Comparison of ENCODE assay signal across 23 cellular contexts in genomic region chr22:24142831-24143230, GRCh38. TPM values are rescaled to one million over a fixed set of nuclear protein-coding genes. Genes with fewer than 3 reads are reported as not detected.
DNase-seq lines count a peak whose midpoint lies in the region; ATAC-seq and TF ChIP-seq lines count a peak whose summit lies in the region.
"Had no signal": no experiment of that assay in that cellular context is flagged by ENCODE, and none has a peak within 500 bp of the region (broad histone marks: within the 10 kb centered on the region; RNA-seq: fewer than 3 reads in every experiment).

No MANE protein-coding gene starts in this region.

- no peaks in the 10 kb centered on the region for H3K27me3 Mint-ChIP-seq in activated T-cell treated with anti-CD3 and anti-CD28 coated beads, Interleukin-2, amount 50 U/mL, for 24 hours
- no peaks in the 10 kb centered on the region for H3K27me3 Mint-ChIP-seq in T-cell
- H3K27me3 Mint-ChIP-seq in chondrocyte (ENCODE audit: low read depth), result no peaks in the 10 kb centered on the region
- no peaks in the 10 kb centered on the region for H3K27me3 Mint-ChIP-seq in natural killer cell (ENCODE audit: low read depth in 2 of 2)
- H3K27me3 Mint-ChIP-seq: brain had no signal

- no peak overlapping the region for H3K4me3 ChIP-seq in esophagus muscularis mucosa
- H3K4me3 ChIP-seq: mucosa of descending colon, SJCRH30 had no signal

- H3K27ac Mint-ChIP-seq in activated T-cell treated with anti-CD3 and anti-CD28 coated beads, Interleukin-2, amount 50 U/mL, for 24 hours, result peak overlapping the region; percentile 24
- H3K27ac Mint-ChIP-seq in T-cell (peak overlapping the region; percentile 94 to 96), chondrocyte (ENCODE audit: unreplicated experiment) (no peak overlapping the region), natural killer cell (no peak overlapping the region)
- H3K27ac Mint-ChIP-seq: HFFc6 had no signal

- TF ChIP-seq CTCF in esophagus muscularis mucosa (IDR thresholded peaks at IDR 0.05), result no peak
- no peak for TF ChIP-seq CTCF in chondrocyte (IDR thresholded peaks at IDR 0.05)
- TF ChIP-seq CTCF in natural killer cell (IDR thresholded peaks at IDR 0.05), result no peak

- ATAC-seq in T-cell (replicated peaks in 1 of 4), result no peak
- ATAC-seq in natural killer cell, result no peak
- ATAC-seq: esophagus mucosa, mucosa of descending colon, sciatic nerve had no signal

- no peaks in the 10 kb centered on the region for H3K9me3 ChIP-seq in esophagus muscularis mucosa
- H3K9me3 ChIP-seq: mucosa of descending colon, SJCRH30 had no signal

- TF ChIP-seq EP300 in esophagus muscularis mucosa (IDR thresholded peaks at IDR 0.05), result no peak

- H3K4me1 ChIP-seq in esophagus muscularis mucosa, result peaks cover 86 to 100% (median 99%) of the 10 kb centered on the region in 4 donors

- DNase-seq in activated T-cell treated with anti-CD3 and anti-CD28 coated beads, Interleukin-2, amount 50 U/mL, for 24 hours, result no peak
- DNase-seq in activated T-cell treated with anti-CD3 and anti-CD28 coated beads for 4 hours (no peak), T-cell (no peak), esophagus muscularis mucosa (ENCODE audit: extremely low spot score) (no peak), chondrocyte (ENCODE audit: low spot score) (no peak), UCSD-AML1 (lab: John Stamatoyannopoulos, UW; ENCODE audit: unreplicated experiment) (no peak), natural killer cell (no peak)
- DNase-seq: 8988T; activated CD4-positive, CD25-positive, alpha-beta regulatory T cell; activated gamma-delta T cell treated with Interleukin-2 at 50 U/mL for 16 hours; DMS79 treated with DMSO at 0.1 percent for 48 hours; HFFc6; mucosa of descending colon; NCI-H1417; NCI-H2171 treated with DMSO at 0.1 percent for 48 hours; NCI-H748 treated with DMSO at 0.1 percent for 48 hours; OCI-M1; SJCRH30 had no signal

- H3K9me3 Mint-ChIP-seq in activated T-cell treated with anti-CD3 and anti-CD28 coated beads, Interleukin-2, amount 50 U/mL, for 24 hours, result no peaks in the 10 kb centered on the region
- no peaks in the 10 kb centered on the region for H3K9me3 Mint-ChIP-seq in T-cell
- H3K9me3 Mint-ChIP-seq in chondrocyte (ENCODE audit: low read depth), result no peaks in the 10 kb centered on the region
- H3K9me3 Mint-ChIP-seq in natural killer cell, result no peaks in the 10 kb centered on the region
- H3K9me3 Mint-ChIP-seq: brain, CD14-positive monocyte, HFFc6 had no signal

- WGBS in esophagus muscularis mucosa, result 100% methylated on average over 3 of the region's 3 CpGs

- H3K4me3 Mint-ChIP-seq in activated T-cell treated with anti-CD3 and anti-CD28 coated beads, Interleukin-2, amount 50 U/mL, for 24 hours, result no peak overlapping the region
- peak overlapping the region in 1 of 3 donors; percentile 61 for H3K4me3 Mint-ChIP-seq in T-cell
- H3K4me3 Mint-ChIP-seq in chondrocyte (ENCODE audit: unreplicated experiment), result no peak overlapping the region
- H3K4me3 Mint-ChIP-seq in natural killer cell, result no peak overlapping the region
- H3K4me3 Mint-ChIP-seq: brain, CD14-positive monocyte, HFFc6 had no signal

- CTCF ChIA-PET in T-cell (lab: Charles Lee), result no interaction called here

- no peak for TF ChIP-seq POLR2A in esophagus muscularis mucosa (IDR thresholded peaks at IDR 0.05; ENCODE audit: low read depth)

- no peaks in the 10 kb centered on the region for H3K27me3 ChIP-seq in esophagus muscularis mucosa
- H3K27me3 ChIP-seq: SJCRH30 had no signal

- H3K4me1 Mint-ChIP-seq in activated T-cell treated with anti-CD3 and anti-CD28 coated beads, Interleukin-2, amount 50 U/mL, for 24 hours (ENCODE audit: low read depth), result peaks cover 75% of the 10 kb centered on the region
- H3K4me1 Mint-ChIP-seq in T-cell, result peaks cover 77 to 85% (median 82%) of the 10 kb centered on the region in 3 donors
- H3K4me1 Mint-ChIP-seq in chondrocyte (ENCODE audit: low read depth), result peaks cover 32% of the 10 kb centered on the region
- peaks cover 18 to 53% of the 10 kb centered on the region in 2 donors for H3K4me1 Mint-ChIP-seq in natural killer cell

- POLR2A ChIA-PET in T-cell (lab: Charles Lee), result no interaction called here

- peak overlapping the region; percentile 68 to 76 (median 71) for H3K27ac ChIP-seq in esophagus muscularis mucosa (replicated peaks in 1 of 4)
- peak overlapping the region; percentile 90 for H3K27ac ChIP-seq in temporal lobe (ENCODE audit: low read depth, low read length)
- H3K27ac ChIP-seq: SJCRH30 had no signal

- intact Hi-C loops in esophagus muscularis mucosa (cut with DNase I), result no loop called here
- intact Hi-C loops in natural killer cell (cut with micrococcal nuclease), result no loop called here

- peaks cover 0 to 16% (median 0%) of the 10 kb centered on the region in 4 donors for H3K36me3 ChIP-seq in esophagus muscularis mucosa
- H3K36me3 ChIP-seq: SJCRH30 had no signal

- H3K36me3 Mint-ChIP-seq in activated T-cell treated with anti-CD3 and anti-CD28 coated beads, Interleukin-2, amount 50 U/mL, for 24 hours (ENCODE audit: low read depth), result peaks cover 55% of the 10 kb centered on the region
- H3K36me3 Mint-ChIP-seq in T-cell (peaks cover 7% of the 10 kb centered on the region), chondrocyte (ENCODE audit: low read depth) (peaks cover 2% of the 10 kb centered on the region), natural killer cell (no peaks in the 10 kb centered on the region)

RNA-seq across cellular contexts. Expression of gene SUSD2, which starts 38.5 kb away (rescaled TPM):
- 1 to 10 TPM; 1.3 to 2.3 (median 1.6) TPM for total RNA-seq in T-cell
- 1 to 10 TPM; 3.3 to 10.0 (median 4.2) TPM for total RNA-seq in esophagus muscularis mucosa
- total RNA-seq in temporal lobe, result 0.25 TPM
- total RNA-seq in chondrocyte, result 0.34 to 1.00 TPM (median 0.65 TPM) in 3 replicates
- 1 to 10 TPM in 2 of 3 donors, under 1 TPM in 1; 0.75 to 1.7 (median 1.5) TPM for total RNA-seq in natural killer cell
- total RNA-seq: SJCRH30 had no signal

Comparison
In these comparisons a context has a peak if more than half of its experiments do, and no peak if none do; other contexts are left out.
1. H3K27ac Mint-ChIP-seq: peak in activated T-cell treated with anti-CD3 and anti-CD28 coated beads, Interleukin-2, amount 50 U/mL, for 24 hours (single experiment) and T-cell (2 of 2); none in chondrocyte (single experiment) and natural killer cell (0 of 2).